In genomic region chr3:50816896-50817295, GRCh38 we compare ENCODE assay signal across 1 cellular context.
TF ChIP-seq lines count a peak whose summit lies in the region.

No MANE protein-coding gene starts in this region.

TF ChIP-seq in H1, 55 proteins besides CTCF, POLR2A, EP300 and RAD21 (continued from another document):
- TF ChIP-seq CTBP2 (IDR thresholded peaks at IDR 0.05; ENCODE audit: borderline replicate concordance, insufficient read depth, insufficient read length, low read length) (no peak), SUZ12 (IDR thresholded peaks at IDR 0.05; ENCODE audit: low read length) (no peak), RXRA (IDR thresholded peaks at IDR 0.05; ENCODE audit: insufficient read depth, low read depth, low read length) (no peak), TCF12 (IDR thresholded peaks at IDR 0.05; ENCODE audit: low read depth, low read length) (no peak), SP2 (IDR thresholded peaks at IDR 0.05; ENCODE audit: low read length) (no peak), HDAC6 (IDR thresholded peaks at IDR 0.05; ENCODE audit: low read depth, low read length) (no peak)
